9 cellular contexts compared by ENCODE assay signal in the genomic region with DNA sequence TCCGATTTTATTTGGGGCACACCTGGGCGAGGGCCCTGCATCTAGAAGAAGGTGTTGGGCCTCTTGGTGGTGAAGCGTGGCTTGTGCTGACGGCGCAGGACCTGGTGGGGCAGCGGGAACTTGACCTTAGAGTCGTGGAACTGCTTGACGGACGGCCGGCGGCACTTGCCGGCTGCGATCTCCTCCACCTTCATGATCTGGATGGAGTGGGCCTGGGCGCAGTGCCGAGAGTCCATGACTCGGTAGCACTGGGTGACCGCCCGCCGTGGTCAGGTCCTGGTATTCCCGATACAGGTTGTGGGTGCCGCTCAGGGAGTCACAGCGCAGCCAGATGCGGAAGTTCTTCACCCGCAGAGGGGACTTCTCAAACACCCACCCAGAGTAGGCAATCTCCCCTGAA.
"Had no signal": no experiment of that assay in that cellular context is flagged by ENCODE, and none has a peak within 500 bp of the region (broad histone marks: within the 10 kb centered on the region; RNA-seq: fewer than 3 reads in every experiment).

No MANE protein-coding gene starts in this region.

- H3K36me3 ChIP-seq: HAP-1 had no signal

- DNase-seq: GM23248, GOT3, H7, HFFc6, KBM-7 had no signal

- H3K4me3 ChIP-seq: GM23248, HAP-1 had no signal

- H3K27ac ChIP-seq: GM23248, HL-60 had no signal

- H3K4me1 ChIP-seq: HAP-1 had no signal

- H3K9me3 ChIP-seq: HAP-1 had no signal

- H2AFZ ChIP-seq: GM23248 had no signal

- ATAC-seq: HCT116, HepG2 had no signal

- H3K9ac ChIP-seq: GM23248 had no signal
